Comparison of ENCODE assay signal across 8 cellular contexts in genomic region chr10:3482200-3482993, GRCh38.
DNase-seq lines count a peak whose midpoint lies in the region; ATAC-seq, FAIRE-seq and TF ChIP-seq lines count a peak whose summit lies in the region.

No MANE protein-coding gene starts in this region.

- no peaks in the 10 kb centered on the region for H3K27me3 ChIP-seq in IMR-90 (ENCODE audit: control insufficient read depth, insufficient read depth, low read length)

- peak overlapping the region in 1 of 2 experiments; percentile 7; a peak in 1 of 4 replicates for H4K8ac ChIP-seq in IMR-90 (ENCODE audit: low read depth in 2 of 2, low read length in 2 of 2)

- H3K4me2 ChIP-seq in IMR-90 (ENCODE audit: low read depth, low read length): peak overlapping the region; percentile 76

- no peak for TF ChIP-seq POLR2A in IMR-90 (IDR thresholded peaks at IDR 0.05; ENCODE audit: low read depth, low read length)

- peak overlapping the region; percentile 22 for H2AK9ac ChIP-seq in IMR-90 (replicated peaks; ENCODE audit: low read depth, low read length, poor library complexity)

- peak overlapping the region; percentile 20; the same call in 1 of the 2 replicates for H3K27ac ChIP-seq in IMR-90 (ENCODE audit: insufficient read depth, low read length)

- peaks cover 24% of the 10 kb centered on the region for H3K9me1 ChIP-seq in IMR-90 (ENCODE audit: insufficient read depth, low read length)

- peak overlapping the region; percentile 37 for H2BK5ac ChIP-seq in IMR-90 (ENCODE audit: low read depth, low read length, poor library complexity, severe bottlenecking)

- in situ Hi-C loops in IMR-90 (cut with MboI; ENCODE audit: low sequenced_read_pairs): no loop called here

- H4K91ac ChIP-seq in IMR-90 (ENCODE audit: insufficient read depth, low read depth, low read length): no peak overlapping the region; the same call in 1 of the 2 replicates

- peak overlapping the region; percentile 82 for H2AFZ ChIP-seq in IMR-90 (replicated peaks; ENCODE audit: low read length, poor library complexity)

- CTCF ChIA-PET in IMR-90 (lab: Yijun Ruan, JAX): no interaction called here

- H4K20me1 ChIP-seq in IMR-90 (ENCODE audit: insufficient read depth, low read length): no peaks in the 10 kb centered on the region

- H3K56ac ChIP-seq in IMR-90 (ENCODE audit: extremely low read depth, insufficient read depth, low read length): no peak overlapping the region

- H3K23ac ChIP-seq in IMR-90 (ENCODE audit: low read depth, low read length): peak overlapping the region; percentile 11; the same call in 1 of the 2 replicates

- H3K79me1 ChIP-seq in IMR-90 (ENCODE audit: low read depth in 1 of 2, low read length in 2 of 2): 0 out of 4 replicates have a peak, but pooled peaks cover 0 to 3% of the 10 kb centered on the region in 2 experiments

- peak overlapping the region; percentile 94 for H2AK5ac ChIP-seq in IMR-90 (ENCODE audit: low read depth, low read length)

- H3K4me3 Mint-ChIP-seq in progenitor cell of endocrine pancreas (ENCODE audit: low read depth): peak overlapping the region; percentile 22

- H3K4me1 ChIP-seq in IMR-90 (ENCODE audit: control insufficient read depth, insufficient read depth, low read length): peaks cover 15% of the 10 kb centered on the region

- peak overlapping the region; percentile 48; the same call in 2 of the 3 replicates for H2BK15ac ChIP-seq in IMR-90 (ENCODE audit: low read depth, low read length)

- no TSS peak for BruUV-seq in IMR-90 (replicated peaks; lab: Mats Ljungman, UMichigan)

- H3K14ac ChIP-seq in IMR-90 (replicated peaks; ENCODE audit: low read depth, low read length): peak overlapping the region; percentile 64

- no peaks in the 10 kb centered on the region for H3K9me3 Mint-ChIP-seq in progenitor cell of endocrine pancreas (ENCODE audit: low read depth)

- H3K18ac ChIP-seq in IMR-90 (ENCODE audit: low read depth, low read length): 0 out of 2 replicates have a peak overlapping the region, but pooled peaks have one; percentile 1

- dilution Hi-C loops in IMR-90 (cut with HindIII; ENCODE audit: low sequenced_read_pairs, unreplicated experiment): no loop called here

- H3K27ac Mint-ChIP-seq in progenitor cell of endocrine pancreas: peak overlapping the region; percentile 94

- no peaks in the 10 kb centered on the region for H3K36me3 ChIP-seq in IMR-90 (ENCODE audit: control insufficient read depth, insufficient read depth, low read length)

- peaks cover 23% of the 10 kb centered on the region for H3K4me1 Mint-ChIP-seq in progenitor cell of endocrine pancreas (ENCODE audit: low read depth)

- TF ChIP-seq RAD21 in IMR-90 (IDR thresholded peaks at IDR 0.05; ENCODE audit: low read length): no peak; the same call in 1 of the 2 replicates

- no peak overlapping the region for H3K4me3 ChIP-seq in IMR-90 (ENCODE audit: insufficient read depth, low read depth, low read length)
- peak overlapping the region; percentile 42 for H3K4me3 ChIP-seq in fibroblast of the aortic adventitia (ENCODE audit: low read depth, low read length)

- peaks cover 8% of the 10 kb centered on the region for H3K27me3 Mint-ChIP-seq in progenitor cell of endocrine pancreas

- H3K9me3 ChIP-seq in IMR-90 (ENCODE audit: control insufficient read depth, insufficient read depth, low read length): no peaks in the 10 kb centered on the region; the same call in 1 of the 2 replicates

- no peak overlapping the region; the same call in 1 of the 2 replicates for H4K5ac ChIP-seq in IMR-90 (ENCODE audit: low read depth, low read length)

- ATAC-seq in IMR-90 (ENCODE audit: low read depth) (peak; percentile 66), GM18511 (IDR thresholded peaks at IDR 0.05; ENCODE audit: unreplicated experiment) (no peak)

- no peak overlapping the region for H3K9ac ChIP-seq in IMR-90 (ENCODE audit: low read depth, low read length)

- intact Hi-C loops in IMR-90 (cut with micrococcal nuclease): no loop called here

- TF ChIP-seq CTCF in IMR-90 (conservative IDR thresholded peaks at IDR 0.05; ENCODE audit: low read depth, low read length) (no peak), fibroblast of the aortic adventitia (IDR thresholded peaks at IDR 0.05; ENCODE audit: insufficient read depth, low read length) (no peak), progenitor cell of endocrine pancreas (IDR thresholded peaks at IDR 0.05; ENCODE audit: unreplicated experiment) (no peak), D721Med (IDR thresholded peaks at IDR 0.05; ENCODE audit: insufficient read depth, missing control alignments) (no peak)

- peak overlapping the region; percentile 75 for H2BK120ac ChIP-seq in IMR-90 (ENCODE audit: low read depth, low read length)

- H3K36me3 Mint-ChIP-seq in progenitor cell of endocrine pancreas (ENCODE audit: insufficient read depth): no peaks in the 10 kb centered on the region

- peak overlapping the region; percentile 48 for H2BK20ac ChIP-seq in IMR-90 (ENCODE audit: low read depth, low read length)

- DNase-seq in NCI-H345 (lab: John Stamatoyannopoulos, UW) (peak; percentile 11), NCI-H345 treated with DMSO at 0.1 percent for 48 hours (lab: John Stamatoyannopoulos, UW; ENCODE audit: unreplicated experiment) (no peak), IMR-90 (peak; percentile 95), SHP77 (lab: John Stamatoyannopoulos, UW) (peak; percentile 6 to 36), fibroblast of the aortic adventitia (ENCODE audit: low read depth) (peak; percentile 89), progenitor cell of endocrine pancreas (ENCODE audit: low spot score, unreplicated experiment) (no peak), D721Med (ENCODE audit: insufficient read length, low spot score) (no peak)

- POLR2A ChIA-PET in IMR-90 (lab: Charles Lee; ENCODE audit: unreplicated experiment): no interaction called here

- WGBS in IMR-90 (ENCODE audit: extremely low coverage in 2 of 2, insufficient read length in 1 of 2), 2 experiments: 5% methylated on average over 10 of the region's 17 CpGs; no CpG with 5 or more reads in 1 of the 2 experiments

- no peak for FAIRE-seq in D721Med (lab: Jason Lieb, UNC)

- peak overlapping the region; percentile 57 for H3K4ac ChIP-seq in IMR-90 (ENCODE audit: low read depth, low read length)

TF ChIP-seq in IMR-90, 13 proteins besides CTCF, POLR2A, EP300 and RAD21:
- no peak for TF ChIP-seq ELK1 (IDR thresholded peaks at IDR 0.05; ENCODE audit: borderline replicate concordance, low read depth, low read length)
- TF ChIP-seq CEBPB (IDR thresholded peaks at IDR 0.05; ENCODE audit: low read depth, low read length): peak; percentile 88
- TF ChIP-seq RFX5 (IDR thresholded peaks at IDR 0.05; ENCODE audit: low read depth, low read length): no peak
- TF ChIP-seq NFE2L2 (IDR thresholded peaks at IDR 0.05; ENCODE audit: low read depth, low read length): no peak
- TF ChIP-seq FOS (IDR thresholded peaks at IDR 0.05; ENCODE audit: low read depth, low read length): peak; percentile 62
- 0 out of 2 replicates have a peak, but pooled peaks have one; percentile 21 for TF ChIP-seq MXI1 (IDR thresholded peaks at IDR 0.05; ENCODE audit: borderline replicate concordance, low read depth, low read length)
- no peak for TF ChIP-seq CHD1 (IDR thresholded peaks at IDR 0.05; ENCODE audit: low read depth, low read length)
- peak; percentile 94 for TF ChIP-seq BHLHE40 (IDR thresholded peaks at IDR 0.05; ENCODE audit: low read depth, low read length)
- TF ChIP-seq SMC3 (IDR thresholded peaks at IDR 0.05; ENCODE audit: low read depth, low read length): no peak; the same call in 1 of the 2 replicates
- no peak for TF ChIP-seq MAFK (IDR thresholded peaks at IDR 0.05; ENCODE audit: low read depth, low read length)
- TF ChIP-seq RCOR1 (IDR thresholded peaks at IDR 0.05; ENCODE audit: insufficient replicate concordance, low read length): no peak
- TF ChIP-seq MAZ (IDR thresholded peaks at IDR 0.05; ENCODE audit: borderline replicate concordance, low read depth, low read length): no peak
- TF ChIP-seq, protein P1, sequence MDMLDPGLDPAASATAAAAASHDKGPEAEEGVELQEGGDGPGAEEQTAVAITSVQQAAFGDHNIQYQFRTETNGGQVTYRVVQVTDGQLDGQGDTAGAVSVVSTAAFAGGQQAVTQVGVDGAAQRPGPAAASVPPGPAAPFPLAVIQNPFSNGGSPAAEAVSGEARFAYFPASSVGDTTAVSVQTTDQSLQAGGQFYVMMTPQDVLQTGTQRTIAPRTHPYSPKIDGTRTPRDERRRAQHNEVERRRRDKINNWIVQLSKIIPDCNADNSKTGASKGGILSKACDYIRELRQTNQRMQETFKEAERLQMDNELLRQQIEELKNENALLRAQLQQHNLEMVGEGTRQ (IDR thresholded peaks at IDR 0.05; ENCODE audit: low read depth, low read length): 0 out of 2 replicates have a peak, but pooled peaks have one; percentile 42

Comparison
In these comparisons a context has a peak if more than half of its experiments do, and no peak if none do; other contexts are left out.
1. DNase-seq: peak in NCI-H345 (single experiment), IMR-90 (single experiment), SHP77 (2 of 2) and fibroblast of the aortic adventitia (single experiment); none in NCI-H345 treated with DMSO at 0.1 percent for 48 hours (single experiment), progenitor cell of endocrine pancreas (single experiment) and D721Med (single experiment).